ENCODE assay signal across 19 cellular contexts in genomic region chr10:22832198-22832597, GRCh38.
A peak's percentile ranks its signal among the peaks of the same experiment; 100 is the strongest.
DNase-seq lines count a peak whose midpoint lies in the region; ATAC-seq, FAIRE-seq and TF ChIP-seq lines count a peak whose summit lies in the region.
"Had no signal": no experiment of that assay in that cellular context is flagged by ENCODE, and none has a peak within 500 bp of the region (broad histone marks: within the 10 kb centered on the region; RNA-seq: fewer than 3 reads in every experiment).

No MANE protein-coding gene starts in this region.

- no peaks in the 10 kb centered on the region for H3K9me2 ChIP-seq in hepatocyte (replicated peaks; ENCODE audit: insufficient read depth)

- H3K79me2 ChIP-seq in K562 (ENCODE audit: control insufficient read depth, insufficient read depth, low read length) = no peaks in the 10 kb centered on the region
- H3K79me2 ChIP-seq in hepatocyte = no peaks in the 10 kb centered on the region

- no peak overlapping the region for H3K4me3 Mint-ChIP-seq in nephron progenitor cell
- H3K4me3 Mint-ChIP-seq: CD4-positive, CD25-positive, alpha-beta regulatory T cell; HFFc6 had no signal

- H3K4me2 ChIP-seq in K562 (ENCODE audit: insufficient read depth, low read length) (no peak overlapping the region), hepatocyte (no peak overlapping the region)
- H3K4me2 ChIP-seq: BLaER1 treated with 17β-estradiol and CSF1 and Interleukin-3, amounts not matched to agents 10 nM and 100 nM had no signal

- no peaks in the 10 kb centered on the region for H3K9me1 ChIP-seq in K562 (ENCODE audit: control insufficient read depth, insufficient read depth, low read length)

- H3K27me3 ChIP-seq in K562 (ENCODE audit: control insufficient read depth in 2 of 2, insufficient read depth in 2 of 2, low read length in 2 of 2) (no peaks in the 10 kb centered on the region), hepatocyte (no peaks in the 10 kb centered on the region), esophagus muscularis mucosa (no peaks in the 10 kb centered on the region)
- H3K27me3 ChIP-seq: BLaER1 treated with 17β-estradiol and CSF1 and Interleukin-3, amounts not matched to agents 10 nM and 100 nM had no signal

- no peak overlapping the region for H3K4me3 ChIP-seq in HEK293 (ENCODE audit: low read depth, low read length)
- H3K4me3 ChIP-seq in K562 = no peak overlapping the region
- H3K4me3 ChIP-seq in hepatocyte = no peak overlapping the region
- H3K4me3 ChIP-seq in esophagus muscularis mucosa = no peak overlapping the region
- H3K4me3 ChIP-seq: BLaER1 treated with 17β-estradiol and CSF1 and Interleukin-3, amounts not matched to agents 10 nM and 100 nM; GM12878; GM23248 had no signal

- H3K27ac Mint-ChIP-seq in nephron progenitor cell = peak overlapping the region; percentile 7
- H3K27ac Mint-ChIP-seq: HFFc6 had no signal

- TF ChIP-seq EP300 in K562 (IDR thresholded peaks at IDR 0.05; ENCODE audit: low read length) (no peak), esophagus muscularis mucosa (IDR thresholded peaks at IDR 0.05) (no peak)

- intact Hi-C loops in K562 (cut with micrococcal nuclease) = no loop called here
- intact Hi-C loops in esophagus muscularis mucosa (cut with DNase I) = no loop called here

- H3K27me3 Mint-ChIP-seq in nephron progenitor cell (ENCODE audit: low read depth, poor library complexity) = no peaks in the 10 kb centered on the region

- no peaks in the 10 kb centered on the region for H4K20me1 ChIP-seq in K562 (replicated peaks; ENCODE audit: control insufficient read depth, insufficient read depth, low read length)
- no peaks in the 10 kb centered on the region for H4K20me1 ChIP-seq in hepatocyte (ENCODE audit: insufficient read depth, poor library complexity, severe bottlenecking)
- H4K20me1 ChIP-seq: BLaER1 treated with 17β-estradiol and CSF1 and Interleukin-3, amounts not matched to agents 10 nM and 100 nM had no signal

- no peaks in the 10 kb centered on the region for H3K36me3 ChIP-seq in HEK293 (ENCODE audit: control insufficient read depth in 2 of 2, insufficient read depth in 1 of 2, low read length in 2 of 2)
- H3K36me3 ChIP-seq in K562 (ENCODE audit: control insufficient read depth, insufficient read depth, low read length) = no peaks in the 10 kb centered on the region
- no peaks in the 10 kb centered on the region for H3K36me3 ChIP-seq in hepatocyte (replicated peaks; ENCODE audit: insufficient read depth, low read depth)
- H3K36me3 ChIP-seq in esophagus muscularis mucosa = no peaks in the 10 kb centered on the region
- H3K36me3 ChIP-seq: BLaER1 treated with 17β-estradiol and CSF1 and Interleukin-3, amounts not matched to agents 10 nM and 100 nM had no signal

- H3K9me3 ChIP-seq in HEK293 (ENCODE audit: control insufficient read depth, insufficient read depth, low read depth, low read length) = no peaks in the 10 kb centered on the region
- no peaks in the 10 kb centered on the region for H3K9me3 ChIP-seq in K562 (replicated peaks; ENCODE audit: control insufficient read depth, insufficient read depth, low read depth, low read length)
- no peaks in the 10 kb centered on the region for H3K9me3 ChIP-seq in hepatocyte (ENCODE audit: low read depth)
- no peaks in the 10 kb centered on the region for H3K9me3 ChIP-seq in esophagus muscularis mucosa

- CTCF ChIA-PET in HEK293 (lab: Yijun Ruan, JAX) (no interaction called here), K562 (lab: Yijun Ruan, JAX; ENCODE audit: low intra/inter-chr PET ratio) (no interaction called here)

- peak; percentile 21 for DNase-seq in D721Med (ENCODE audit: insufficient read length, low spot score)
- DNase-seq in K562 (ENCODE audit: extremely low read depth in 1 of 4, low spot score in 3 of 4) = no peak
- DNase-seq in nephron progenitor cell = no peak
- DNase-seq in stimulated activated CD4-positive, alpha-beta T cell treated with anti-CD3 and anti-CD28 coated beads, Interleukin-4, amount 100 ng/mL, for 1 hour = no peak
- DNase-seq in DMS 273 (lab: John Stamatoyannopoulos, UW; ENCODE audit: unreplicated experiment) = no peak
- no peak for DNase-seq in hepatocyte (ENCODE audit: low spot score)
- no peak for DNase-seq in esophagus muscularis mucosa (ENCODE audit: extremely low spot score)
- DNase-seq: ACHN; CD4-positive, CD25-positive, alpha-beta regulatory T cell; DMS79; GM23248; HFFc6; IMR-90 had no signal

- no peak overlapping the region; the same call in 1 of the 2 replicates for H2AFZ ChIP-seq in K562 (ENCODE audit: low read depth, low read length)
- H2AFZ ChIP-seq in hepatocyte = no peak overlapping the region
- H2AFZ ChIP-seq: GM23248 had no signal

- POLR2A ChIA-PET in HEK293 (lab: Yijun Ruan, JAX) (no interaction called here), K562 (lab: Yijun Ruan, JAX) (no interaction called here)

- TF ChIP-seq RAD21 in K562 (CRISPR knock-in tag; conservative IDR thresholded peaks at IDR 0.05 in 1 of 2, IDR thresholded peaks at IDR 0.05 in 1 of 2) = no peak

- TF ChIP-seq POLR2A in K562 (conservative IDR thresholded peaks at IDR 0.05) = no peak
- no peak for TF ChIP-seq POLR2A in esophagus muscularis mucosa (IDR thresholded peaks at IDR 0.05; ENCODE audit: low read depth)

- peaks cover 21% of the 10 kb centered on the region for H3K9me3 Mint-ChIP-seq in nephron progenitor cell
- H3K9me3 Mint-ChIP-seq: CD4-positive, CD25-positive, alpha-beta regulatory T cell; HFFc6 had no signal

- H3K4me1 Mint-ChIP-seq in nephron progenitor cell = peaks cover 6% of the 10 kb centered on the region
- H3K4me1 Mint-ChIP-seq: CD4-positive, CD25-positive, alpha-beta regulatory T cell had no signal

- ATAC-seq in K562 = no peak
- ATAC-seq: GM12878 had no signal

- BruUV-seq in K562 (replicated peaks; lab: Mats Ljungman, UMichigan) = no TSS peak

- FAIRE-seq in D721Med (lab: Jason Lieb, UNC) (no peak), K562 (lab: Jason Lieb, UNC) (no peak)
- FAIRE-seq: GM12878, GM18507, H54 had no signal

- 49% methylated on average over 3 of the region's 3 CpGs for WGBS in K562 (ENCODE audit: insufficient coverage, low coverage, missing lambda C conversion rate)
- WGBS in hepatocyte (ENCODE audit: low lambda C conversion rate, missing lambda C conversion rate) = 79% methylated on average over 3 of the region's 3 CpGs
- 92% methylated on average over 3 of the region's 3 CpGs for WGBS in esophagus muscularis mucosa

- TF ChIP-seq CTCF in D721Med (IDR thresholded peaks at IDR 0.05; ENCODE audit: insufficient read depth, missing control alignments) (no peak), HEK293 (tag by site-specific recombination; IDR thresholded peaks at IDR 0.05) (no peak), K562 (IDR thresholded peaks at IDR 0.05 in 2 of 3, conservative IDR thresholded peaks at IDR 0.05 in 1 of 3; ENCODE audit: insufficient read depth in 2 of 3, low read depth in 1 of 3, low read length in 3 of 3) (no peak), nephron progenitor cell (IDR thresholded peaks at IDR 0.05) (no peak), hepatocyte (IDR thresholded peaks at IDR 0.05; ENCODE audit: poor library complexity) (no peak), esophagus muscularis mucosa (IDR thresholded peaks at IDR 0.05) (no peak)

- in situ Hi-C loops in K562 (cut with MboI) = no loop called here

- H3K36me3 Mint-ChIP-seq in nephron progenitor cell (ENCODE audit: low read depth) = no peaks in the 10 kb centered on the region
- H3K36me3 Mint-ChIP-seq: CD4-positive, CD25-positive, alpha-beta regulatory T cell had no signal

- H3K4me1 ChIP-seq in HEK293 (ENCODE audit: control insufficient read depth, insufficient read depth, low read length) (no peaks in the 10 kb centered on the region), K562 (replicated peaks in 1 of 2; ENCODE audit: control insufficient read depth in 2 of 2, insufficient read depth in 2 of 2, low read length in 2 of 2) (no peaks in the 10 kb centered on the region), hepatocyte (ENCODE audit: insufficient read depth) (peaks cover 12% of the 10 kb centered on the region), esophagus muscularis mucosa (no peaks in the 10 kb centered on the region)

- H3K27ac ChIP-seq in HEK293 (ENCODE audit: extremely low read depth, low read depth, low read length) (no peak overlapping the region), K562 (ENCODE audit: extremely low read depth, low read depth, low read length) (no peak overlapping the region), hepatocyte (no peak overlapping the region), esophagus muscularis mucosa (replicated peaks in 1 of 4) (no peak overlapping the region)
- H3K27ac ChIP-seq: BLaER1 treated with 17β-estradiol and CSF1 and Interleukin-3, amounts not matched to agents 10 nM and 100 nM; GM23248; HL-60 had no signal

- H3K9ac ChIP-seq in K562 (ENCODE audit: insufficient read depth in 1 of 2, low read depth in 2 of 2, low read length in 2 of 2) = no peak overlapping the region
- H3K9ac ChIP-seq: BLaER1 treated with 17β-estradiol and CSF1 and Interleukin-3, amounts not matched to agents 10 nM and 100 nM; GM23248 had no signal

TF ChIP-seq in HEK293, 187 proteins besides CTCF, POLR2A, EP300 and RAD21 (continues in another document):
- TF ChIP-seq IKZF3 (tag by site-specific recombination; IDR thresholded peaks at IDR 0.05) (no peak), HOXA7 (CRISPR knock-in tag; IDR thresholded peaks at IDR 0.05; ENCODE audit: borderline replicate concordance) (no peak), ZNF654 (tag by site-specific recombination; IDR thresholded peaks at IDR 0.05; ENCODE audit: low read depth) (no peak)

TF ChIP-seq in K562, 482 proteins besides CTCF, POLR2A, EP300 and RAD21 (continues in another document):
- TF ChIP-seq RBM15 (IDR thresholded peaks at IDR 0.05; ENCODE audit: insufficient read depth, low read length) = no peak
- TF ChIP-seq EP400 (IDR thresholded peaks at IDR 0.05) = no peak
- no peak for TF ChIP-seq RBM14 (IDR thresholded peaks at IDR 0.05; ENCODE audit: borderline replicate concordance, insufficient read depth, low read depth, low read length)
